ENCODE assay signal across 8 cellular contexts in genomic region chr1:231337043-231337471, GRCh38. TPM values are rescaled to one million over a fixed set of nuclear protein-coding genes. Genes with fewer than 3 reads are reported as not detected.
DNase-seq lines count a peak whose midpoint lies in the region; ATAC-seq, FAIRE-seq and TF ChIP-seq lines count a peak whose summit lies in the region.

No MANE protein-coding gene starts in this region.

- DNase-seq in Right ventricle myocardium superior, result no peak
- DNase-seq in cardiac septum (ENCODE audit: low spot score), result no peak
- DNase-seq in HepG2 (ENCODE audit: low spot score), result no peak
- DNase-seq in thoracic aorta (ENCODE audit: low spot score), result no peak
- no peak for DNase-seq in dermis blood vessel endothelial cell
- DNase-seq in NCI-H1694 treated with DMSO at 0.1 percent for 48 hours (lab: John Stamatoyannopoulos, UW), result no peak

- H3K9me3 Mint-ChIP-seq in IgD-negative memory B cell, result no peaks in the 10 kb centered on the region
- H3K9me3 Mint-ChIP-seq in brain, result peaks cover 0 to 7% (median 0%) of the 10 kb centered on the region in 5 experiments

- CTCF ChIA-PET in HepG2 (lab: Yijun Ruan, JAX; ENCODE audit: low intra/inter-chr PET ratio, low total read pairs), result no interaction called here

- peak overlapping the region; percentile 89 for H3K27ac ChIP-seq in HepG2 (ENCODE audit: extremely low read length, insufficient read depth, low read length)
- peak overlapping the region; percentile 84 to 99 for H3K27ac ChIP-seq in thoracic aorta

- H3K4me2 ChIP-seq in HepG2 (ENCODE audit: low read depth, low read length), result peak overlapping the region; percentile 97

- no peaks in the 10 kb centered on the region for H3K27me3 Mint-ChIP-seq in IgD-negative memory B cell
- peaks cover 15% of the 10 kb centered on the region for H3K27me3 Mint-ChIP-seq in brain

- TF ChIP-seq POLR2A in HepG2 (IDR thresholded peaks at IDR 0.05; ENCODE audit: insufficient read depth in 1 of 2, low read depth in 2 of 2, low read length in 2 of 2), result no peak

- peaks cover 44% of the 10 kb centered on the region for H3K4me1 ChIP-seq in HepG2 (ENCODE audit: insufficient read depth, low read length)
- peaks cover 42 to 58% of the 10 kb centered on the region in 2 donors for H3K4me1 ChIP-seq in thoracic aorta (ENCODE audit: control insufficient read depth in 1 of 2, low read depth in 2 of 2)

- H4K20me1 ChIP-seq in HepG2 (ENCODE audit: insufficient read depth, low read length), result peaks cover 10% of the 10 kb centered on the region; the same call in 1 of the 2 replicates

- in situ Hi-C loops in HepG2 (cut with HindIII; ENCODE audit: extremely low pct_ligation_motif_present, low pct_unique_long_range_greater_than_20kb), result no loop called here

- TF ChIP-seq RAD21 in HepG2 (CRISPR knock-in tag; IDR thresholded peaks at IDR 0.05), result no peak

- peak overlapping the region; percentile 97 to 100 (median 100) for H3K4me3 Mint-ChIP-seq in IgD-negative memory B cell
- peak overlapping the region; percentile 93 to 100 (median 96) for H3K4me3 Mint-ChIP-seq in brain

- no peak for TF ChIP-seq CTCF in brain (conservative IDR thresholded peaks at IDR 0.05)
- no peak for TF ChIP-seq CTCF in HepG2 (CRISPR knock-in tag; IDR thresholded peaks at IDR 0.05)
- TF ChIP-seq CTCF in thoracic aorta (IDR thresholded peaks at IDR 0.05), result no peak

- H3K27me3 ChIP-seq in HepG2 (ENCODE audit: control insufficient read depth in 1 of 2, insufficient read depth in 2 of 2, low read length in 2 of 2) (no peaks in the 10 kb centered on the region; a peak in 1 of 5 replicates), thoracic aorta (replicated peaks; ENCODE audit: insufficient read depth) (no peaks in the 10 kb centered on the region)

- peak overlapping the region; percentile 87 for H3K9ac ChIP-seq in HepG2 (ENCODE audit: insufficient read depth, low read depth, low read length)

- H3K36me3 ChIP-seq in HepG2 (replicated peaks in 1 of 2; ENCODE audit: control insufficient read depth in 1 of 2, insufficient read depth in 2 of 2, low read length in 2 of 2) (no peaks in the 10 kb centered on the region), thoracic aorta (no peaks in the 10 kb centered on the region)

- WGBS in HepG2 (ENCODE audit: low lambda C conversion rate), result 0% methylated on average over 4 of the region's 32 CpGs

- no peaks in the 10 kb centered on the region for H3K9me3 ChIP-seq in HepG2 (ENCODE audit: low read length)
- no peaks in the 10 kb centered on the region for H3K9me3 ChIP-seq in thoracic aorta

- BruUV-seq in HepG2 (replicated peaks; lab: Mats Ljungman, UMichigan), result no TSS peak

- POLR2A ChIA-PET in HepG2 (lab: Yijun Ruan, JAX), result interaction anchor here (0.7 to 2.6 kb wide), 9 partner anchors 18 to 469 kb away, joined by 3 to 13 read pairs (median 4); partner anchors contain the start of genes C1orf198 and TSNAX

- peaks cover 35 to 54% (median 45%) of the 10 kb centered on the region in 3 donors for H3K4me1 Mint-ChIP-seq in IgD-negative memory B cell
- peaks cover 69% of the 10 kb centered on the region for H3K4me1 Mint-ChIP-seq in brain

- intact Hi-C loops in Right ventricle myocardium superior (cut with DNase I), result no loop called here
- intact Hi-C loops in cardiac septum (cut with DNase I), result loop anchor here (5.0 kb wide), 1 partner anchor 95 kb away; the partner anchor contains the start of gene GNPAT
- intact Hi-C loops in HepG2 (cut with micrococcal nuclease; ENCODE audit: unreplicated experiment), result loop anchor here (5.0 kb wide), 1 partner anchor 95 kb away; the partner anchor contains the start of gene GNPAT

- H3K4me3 ChIP-seq in HepG2 (replicated peaks in 1 of 3; ENCODE audit: insufficient read depth in 1 of 3, low read depth in 2 of 3, low read length in 3 of 3), result peak overlapping the region; percentile 88 to 93 (median 91)
- H3K4me3 ChIP-seq in thoracic aorta, result peak overlapping the region; percentile 80

- H3K27ac Mint-ChIP-seq in IgD-negative memory B cell (peak overlapping the region; percentile 95 to 100 (median 100)), brain (peak overlapping the region; percentile 77 to 100 (median 98))

- no peak for FAIRE-seq in HepG2 (lab: Jason Lieb, UNC)

- ATAC-seq in Right ventricle myocardium superior (ENCODE audit: poor library complexity) (peak; percentile 1), HepG2 (peak; percentile 22), thoracic aorta (ENCODE audit: insufficient number of reproducible peaks, low FRiP score, low read depth) (no peak)

- no peak overlapping the region for H2AFZ ChIP-seq in HepG2 (ENCODE audit: low read length)

- H3K36me3 Mint-ChIP-seq in IgD-negative memory B cell, result peaks cover 5% of the 10 kb centered on the region
- H3K36me3 Mint-ChIP-seq in brain, result peaks cover 40% of the 10 kb centered on the region

- H3K79me2 ChIP-seq in HepG2 (ENCODE audit: insufficient read depth, low read length), result peaks cover 79% of the 10 kb centered on the region

- no peak for TF ChIP-seq EP300 in HepG2 (IDR thresholded peaks at IDR 0.05; ENCODE audit: low read depth in 2 of 2, low read length in 2 of 2)
- TF ChIP-seq EP300 in HepG2 (CRISPR knock-in tag; IDR thresholded peaks at IDR 0.05; ENCODE audit: borderline replicate concordance), result no peak

TF ChIP-seq in HepG2, 621 proteins besides CTCF, POLR2A, EP300 and RAD21 (continues in another document):
- no peak for TF ChIP-seq ZNF567 (CRISPR knock-in tag; IDR thresholded peaks at IDR 0.05; ENCODE audit: borderline replicate concordance)
- TF ChIP-seq NR2F6 (IDR thresholded peaks at IDR 0.05), result no peak
- no peak for TF ChIP-seq NR2F6 (CRISPR knock-in tag; IDR thresholded peaks at IDR 0.05)
- peak; percentile 3 for TF ChIP-seq AGO2 (optimal IDR thresholded peaks at IDR 0.05; ENCODE audit: low read depth, low read length)
- no peak for TF ChIP-seq HNF4A (CRISPR knock-in tag; IDR thresholded peaks at IDR 0.05)

RNA-seq across cellular contexts. Expression of gene EXOC8, which starts 0.6 kb away (rescaled TPM):
- total RNA-seq in Right ventricle myocardium superior (10.7 TPM), cardiac septum (11.5 TPM), HepG2 (2016; rRNA removed; fragmentation: Illumina TruSeq; extraction: Trizol) (7.9 and 12.0 TPM in 2 replicates), thoracic aorta (10 to 100 TPM; 15.0 to 21.7 TPM), dermis blood vessel endothelial cell (25.4 and 25.6 TPM in 2 replicates)
- polyA plus RNA-seq in IgD-negative memory B cell (4.0 TPM), brain (ENCODE audit: insufficient read depth, low read depth, low replicate concordance) (3.4 TPM), HepG2 (2011; rRNA removed) (2.1 and 2.4 TPM in 2 replicates)
- 0.40 and 0.71 TPM in 2 replicates for total RNA-seq in HepG2 (2016; cell fraction: cytosol; rRNA removed; fragmentation: Illumina TruSeq; extraction: Trizol; ENCODE audit: low read depth)
- total RNA-seq in HepG2 (2016; cell fraction: insoluble cytoplasmic fraction; rRNA removed; fragmentation: Illumina TruSeq; extraction: Trizol), result 7.4 and 10.9 TPM in 2 replicates
- total RNA-seq in HepG2 (2016; cell fraction: membrane; rRNA removed; fragmentation: Illumina TruSeq; extraction: Trizol), result 2.4 and 3.3 TPM in 2 replicates
- total RNA-seq in HepG2 (2016; cell fraction: nucleus; rRNA removed; fragmentation: Illumina TruSeq; extraction: Trizol), result 6.8 and 7.1 TPM in 2 replicates
- 1.1 and 1.6 TPM in 2 replicates for polyA plus RNA-seq in HepG2 (2011; cell fraction: cytosol; rRNA removed)
- polyA plus RNA-seq in HepG2 (2011; cell fraction: nucleus; rRNA removed), result 2.8 and 3.3 TPM in 2 replicates
- 3.4 TPM in 2 replicates for polyA plus RNA-seq in HepG2 (2012)
- polyA plus RNA-seq in HepG2 (2016; cell fraction: cytosol; fragmentation: Illumina TruSeq; extraction: Trizol; ENCODE audit: low read depth), result 0.14 and 0.19 TPM in 2 replicates
- 6.1 and 6.9 TPM in 2 replicates for polyA plus RNA-seq in HepG2 (2016; cell fraction: insoluble cytoplasmic fraction; fragmentation: Illumina TruSeq; extraction: Trizol; ENCODE audit: low read depth)
- polyA plus RNA-seq in HepG2 (2016; cell fraction: membrane; fragmentation: Illumina TruSeq; extraction: Trizol; ENCODE audit: low read depth), result 0.82 and 0.91 TPM in 2 replicates
- 7.0 and 7.6 TPM in 2 replicates for polyA plus RNA-seq in HepG2 (2016; cell fraction: nucleus; fragmentation: Illumina TruSeq; extraction: Trizol; ENCODE audit: insufficient read depth, low read depth)
- polyA minus RNA-seq in HepG2 (2011; rRNA and poly(A)+ RNA removed; ENCODE audit: low replicate concordance), result 6.2 and 13.6 TPM in 2 replicates
- 5.3 and 6.2 TPM in 2 replicates for polyA minus RNA-seq in HepG2 (2011; cell fraction: cytosol; rRNA and poly(A)+ RNA removed)
- 6.1 and 6.2 TPM in 2 replicates for polyA minus RNA-seq in HepG2 (2011; cell fraction: nucleus; rRNA and poly(A)+ RNA removed)

RNA-seq across cellular contexts. Expression of gene SPRTN, which starts 1.0 kb away (rescaled TPM):
- 6.9 TPM for total RNA-seq in Right ventricle myocardium superior
- total RNA-seq in cardiac septum, result 6.8 TPM
- 17.1 TPM for polyA plus RNA-seq in IgD-negative memory B cell
- polyA plus RNA-seq in brain (ENCODE audit: insufficient read depth, low read depth, low replicate concordance), result 5.1 TPM
- total RNA-seq in HepG2 (2016; rRNA removed; fragmentation: Illumina TruSeq; extraction: Trizol), result 15.2 and 17.7 TPM in 2 replicates
- 1.6 and 2.0 TPM in 2 replicates for total RNA-seq in HepG2 (2016; cell fraction: cytosol; rRNA removed; fragmentation: Illumina TruSeq; extraction: Trizol; ENCODE audit: low read depth)
- 15.9 and 18.4 TPM in 2 replicates for total RNA-seq in HepG2 (2016; cell fraction: insoluble cytoplasmic fraction; rRNA removed; fragmentation: Illumina TruSeq; extraction: Trizol)
- total RNA-seq in HepG2 (2016; cell fraction: membrane; rRNA removed; fragmentation: Illumina TruSeq; extraction: Trizol), result 5.3 and 5.5 TPM in 2 replicates
- 13.9 and 19.7 TPM in 2 replicates for total RNA-seq in HepG2 (2016; cell fraction: nucleus; rRNA removed; fragmentation: Illumina TruSeq; extraction: Trizol)
- 3.9 and 4.2 TPM in 2 replicates for polyA plus RNA-seq in HepG2 (2011; rRNA removed)
- polyA plus RNA-seq in HepG2 (2011; cell fraction: cytosol; rRNA removed), result 5.3 and 5.4 TPM in 2 replicates
- polyA plus RNA-seq in HepG2 (2011; cell fraction: nucleus; rRNA removed), result 4.3 and 5.4 TPM in 2 replicates
- 4.0 TPM in 2 replicates for polyA plus RNA-seq in HepG2 (2012)
- 0.49 and 0.59 TPM in 2 replicates for polyA plus RNA-seq in HepG2 (2016; cell fraction: cytosol; fragmentation: Illumina TruSeq; extraction: Trizol; ENCODE audit: low read depth)
- 17.4 and 18.3 TPM in 2 replicates for polyA plus RNA-seq in HepG2 (2016; cell fraction: insoluble cytoplasmic fraction; fragmentation: Illumina TruSeq; extraction: Trizol; ENCODE audit: low read depth)
- 1.9 and 2.2 TPM in 2 replicates for polyA plus RNA-seq in HepG2 (2016; cell fraction: membrane; fragmentation: Illumina TruSeq; extraction: Trizol; ENCODE audit: low read depth)
- polyA plus RNA-seq in HepG2 (2016; cell fraction: nucleus; fragmentation: Illumina TruSeq; extraction: Trizol; ENCODE audit: insufficient read depth, low read depth), result 9.8 and 12.4 TPM in 2 replicates
- polyA minus RNA-seq in HepG2 (2011; rRNA and poly(A)+ RNA removed; ENCODE audit: low replicate concordance), result 8.7 and 42.7 TPM in 2 replicates
- polyA minus RNA-seq in HepG2 (2011; cell fraction: cytosol; rRNA and poly(A)+ RNA removed), result 5.3 and 9.5 TPM in 2 replicates
- polyA minus RNA-seq in HepG2 (2011; cell fraction: nucleus; rRNA and poly(A)+ RNA removed), result 23.7 and 28.6 TPM in 2 replicates
- total RNA-seq in thoracic aorta, result 10 to 100 TPM; 12.7 to 18.4 TPM
- total RNA-seq in dermis blood vessel endothelial cell, result 22.1 and 22.3 TPM in 2 replicates
